In the genomic region with DNA sequence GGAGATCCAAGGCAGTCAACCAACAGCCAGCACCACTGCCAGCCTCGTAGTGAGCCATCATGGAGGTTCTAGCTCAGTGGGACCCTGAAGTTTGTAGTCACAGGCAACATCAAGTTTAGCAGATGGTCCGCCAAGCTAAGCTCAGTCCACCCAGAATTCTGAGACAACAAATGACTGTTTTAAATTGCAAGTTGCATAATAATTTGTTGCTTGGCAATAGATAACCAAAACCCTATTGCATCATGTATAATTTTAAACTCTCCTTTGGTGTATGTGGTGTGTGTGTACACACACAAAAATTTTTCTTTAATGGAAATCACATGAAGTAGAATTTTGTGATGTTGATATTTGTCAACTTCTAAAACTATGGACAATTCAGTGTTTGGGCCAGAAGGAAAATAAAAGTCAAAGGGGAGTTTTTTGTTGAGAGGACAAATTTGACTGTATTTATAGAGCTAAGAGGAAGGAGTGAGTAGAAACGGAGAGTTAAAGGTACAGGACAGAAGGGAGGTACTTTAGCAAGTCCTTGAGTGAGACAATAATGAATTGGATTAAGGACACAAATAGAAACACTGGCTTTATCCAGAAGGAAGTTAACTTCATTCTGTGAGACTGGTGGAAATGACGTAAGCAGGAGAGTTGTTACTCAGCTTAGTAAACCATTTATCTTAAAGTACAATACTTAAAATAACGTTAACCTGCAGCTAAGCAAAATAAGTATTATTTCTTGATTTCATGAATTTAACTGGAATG, we compare ENCODE assay signal across 15 cellular contexts.
DNase-seq lines count a peak whose midpoint lies in the region; ATAC-seq and FAIRE-seq lines count a peak whose summit lies in the region.
"Had no signal": no experiment of that assay in that cellular context is flagged by ENCODE, and none has a peak within 500 bp of the region (broad histone marks: within the 10 kb centered on the region; RNA-seq: fewer than 3 reads in every experiment).

No MANE protein-coding gene starts in this region.

- H3K4me2 ChIP-seq in mesendoderm (ENCODE audit: low read length): no peak overlapping the region
- H3K4me2 ChIP-seq: GM23338 had no signal

- H3K27me3 Mint-ChIP-seq in naive thymus-derived CD4-positive, alpha-beta T cell: no peaks in the 10 kb centered on the region
- H3K27me3 Mint-ChIP-seq: activated naive CD8-positive, alpha-beta T cell had no signal

- no peak overlapping the region for H3K4ac ChIP-seq in mesendoderm (ENCODE audit: low read depth, low read length)

- H3K79me1 ChIP-seq in mesendoderm (ENCODE audit: low read length): no peaks in the 10 kb centered on the region

- no peaks in the 10 kb centered on the region for H3K79me2 ChIP-seq in mesendoderm (ENCODE audit: control insufficient read depth, insufficient read depth, low read length)

- H3K27ac ChIP-seq in esophagus (ENCODE audit: low read depth in 2 of 2, low read length in 1 of 2) (peak overlapping the region; percentile 28 to 94), mesendoderm (ENCODE audit: low read depth, low read length) (no peak overlapping the region)
- no peak overlapping the region for H3K27ac ChIP-seq in naive thymus-derived CD4-positive, alpha-beta T cell (ENCODE audit: low read depth, low read length)
- H3K27ac ChIP-seq: transverse colon had no signal

- intact Hi-C loops in naive thymus-derived CD4-positive, alpha-beta T cell (cut with micrococcal nuclease): no loop called here

- H3K27me3 ChIP-seq in esophagus (ENCODE audit: control insufficient read depth in 1 of 2, insufficient read depth in 2 of 2, low read length in 2 of 2) (no peaks in the 10 kb centered on the region), mesendoderm (ENCODE audit: insufficient read depth, low read length, poor library complexity) (no peaks in the 10 kb centered on the region)
- no peaks in the 10 kb centered on the region for H3K27me3 ChIP-seq in naive thymus-derived CD4-positive, alpha-beta T cell (ENCODE audit: control insufficient read depth in 2 of 2, insufficient read depth in 2 of 2, low read length in 2 of 2)
- H3K27me3 ChIP-seq: Peyer's patch, transverse colon had no signal

- H3K4me1 Mint-ChIP-seq in naive thymus-derived CD4-positive, alpha-beta T cell: peaks cover 0 to 7% (median 5%) of the 10 kb centered on the region in 7 donors

- no peak overlapping the region for H3K27ac Mint-ChIP-seq in naive thymus-derived CD4-positive, alpha-beta T cell
- H3K27ac Mint-ChIP-seq: activated naive CD8-positive, alpha-beta T cell; GM23338 had no signal

- H2AK5ac ChIP-seq in mesendoderm (ENCODE audit: low read length): no peak overlapping the region

- H3K36me3 ChIP-seq in esophagus (ENCODE audit: control insufficient read depth in 2 of 2, insufficient read depth in 2 of 2, low read length in 1 of 2) (peaks cover 0 to 4% of the 10 kb centered on the region in 2 donors), mesendoderm (ENCODE audit: control insufficient read depth, insufficient read depth, low read length) (no peaks in the 10 kb centered on the region)
- no peaks in the 10 kb centered on the region for H3K36me3 ChIP-seq in naive thymus-derived CD4-positive, alpha-beta T cell (ENCODE audit: control insufficient read depth in 2 of 3, insufficient read depth in 3 of 3, low read length in 3 of 3)
- H3K36me3 ChIP-seq: transverse colon had no signal

- H4K8ac ChIP-seq in mesendoderm (ENCODE audit: low read depth, low read length): no peak overlapping the region

- H3K9ac ChIP-seq in mesendoderm (ENCODE audit: low read length): no peak overlapping the region

- H3K9me3 ChIP-seq in esophagus (ENCODE audit: control insufficient read depth in 2 of 2, insufficient read depth in 1 of 2, low read depth in 1 of 2, low read length in 1 of 2): no peaks in the 10 kb centered on the region
- H3K9me3 ChIP-seq in naive thymus-derived CD4-positive, alpha-beta T cell (ENCODE audit: control insufficient read depth in 2 of 3, low read length in 3 of 3): no peaks in the 10 kb centered on the region
- H3K9me3 ChIP-seq: Peyer's patch, transverse colon had no signal

- peak; percentile 16 for DNase-seq in EL
- DNase-seq in RCC 7860 (ENCODE audit: low spot score): peak; percentile 31
- DNase-seq in naive thymus-derived CD4-positive, alpha-beta T cell: no peak
- DNase-seq in stimulated activated naive CD4-positive, alpha-beta T cell (lab: John Stamatoyannopoulos, UW): no peak
- DNase-seq in NCI-H2196 treated with DMSO at 0.1 percent for 48 hours (lab: John Stamatoyannopoulos, UW; ENCODE audit: unreplicated experiment): no peak
- DNase-seq in NCI-H1105 (lab: John Stamatoyannopoulos, UW): no peak
- DNase-seq in mesendoderm: no peak
- DNase-seq: activated CD4-positive, alpha-beta T cell treated with anti-CD3 and anti-CD28 coated beads for 4 hours; MM.1S; Peyer's patch; stimulated activated CD4-positive, alpha-beta T cell treated with anti-CD3 and anti-CD28 coated beads, Interleukin-4, amount 100 ng/mL, for 24 hours; transverse colon had no signal

- no peak overlapping the region for H4K5ac ChIP-seq in mesendoderm (ENCODE audit: low read length)

- CTCF ChIA-PET in naive thymus-derived CD4-positive, alpha-beta T cell (lab: Charles Lee): interaction anchor here (0.7 to 0.9 kb wide), 2 partner anchors 41 to 176 kb away, joined by 3 to 6 read pairs; no protein-coding TSS in a partner anchor

- no peak overlapping the region for H2BK120ac ChIP-seq in mesendoderm (ENCODE audit: low read depth, low read length)

- H3K23ac ChIP-seq in mesendoderm (ENCODE audit: low read length): no peak overlapping the region

- H3K4me3 ChIP-seq in esophagus (ENCODE audit: low read depth in 1 of 2, low read length in 2 of 2): no peak overlapping the region
- H3K4me3 ChIP-seq in naive thymus-derived CD4-positive, alpha-beta T cell (ENCODE audit: low read length): no peak overlapping the region
- H3K4me3 ChIP-seq in mesendoderm (ENCODE audit: low read length): no peak overlapping the region
- H3K4me3 ChIP-seq: GM23338, Peyer's patch, transverse colon had no signal

- no peak overlapping the region for H3K4me3 Mint-ChIP-seq in naive thymus-derived CD4-positive, alpha-beta T cell
- H3K4me3 Mint-ChIP-seq: activated naive CD8-positive, alpha-beta T cell; GM23338 had no signal

- FAIRE-seq in RCC 7860 (lab: Jason Lieb, UNC): no peak

- H3K4me1 ChIP-seq in esophagus (ENCODE audit: control insufficient read depth in 2 of 2, insufficient read depth in 2 of 2, low read length in 1 of 2): peaks cover 0 to 4% of the 10 kb centered on the region in 2 donors
- H3K4me1 ChIP-seq in naive thymus-derived CD4-positive, alpha-beta T cell (ENCODE audit: control insufficient read depth in 2 of 2, insufficient read depth in 2 of 2, low read length in 2 of 2): no peaks in the 10 kb centered on the region
- H3K4me1 ChIP-seq in mesendoderm (ENCODE audit: control insufficient read depth, low read depth, low read length): no peaks in the 10 kb centered on the region
- H3K4me1 ChIP-seq: Peyer's patch had no signal

- no peak overlapping the region for H2BK15ac ChIP-seq in mesendoderm (replicated peaks; ENCODE audit: low read depth)

- no peak overlapping the region for H3K56ac ChIP-seq in mesendoderm (ENCODE audit: low read length)

- no peaks in the 10 kb centered on the region for H3K9me3 Mint-ChIP-seq in naive thymus-derived CD4-positive, alpha-beta T cell
- H3K9me3 Mint-ChIP-seq: GM23338 had no signal

- H3K36me3 Mint-ChIP-seq in naive thymus-derived CD4-positive, alpha-beta T cell: peaks cover 0 to 17% (median 5%) of the 10 kb centered on the region in 5 donors

- H2BK5ac ChIP-seq in mesendoderm (ENCODE audit: low read length): no peak overlapping the region

- ATAC-seq in naive thymus-derived CD4-positive, alpha-beta T cell: peak; percentile 66
- ATAC-seq: GM23338 had no signal

- POLR2A ChIA-PET in naive thymus-derived CD4-positive, alpha-beta T cell (lab: Charles Lee): interaction anchor here (1.1 kb wide), 1 partner anchor 9 kb away, joined by 3 read pairs; no protein-coding TSS in a partner anchor

- WGBS in esophagus, 2 donors: 64 to 68% methylated on average over 5 of the region's 5 CpGs
- no CpG with 5 or more reads among the region's 5 CpGs for WGBS in mesendoderm (ENCODE audit: extremely low coverage, insufficient coverage, low lambda C conversion rate)

- H3K18ac ChIP-seq in mesendoderm (ENCODE audit: low read length): no peak overlapping the region

Comparison
In these comparisons a context has a peak if more than half of its experiments do, and no peak if none do; other contexts are left out.
1. DNase-seq: peak in EL (single experiment) and RCC 7860 (single experiment); none in naive thymus-derived CD4-positive, alpha-beta T cell (0 of 9), stimulated activated naive CD4-positive, alpha-beta T cell (0 of 6), NCI-H2196 treated with DMSO at 0.1 percent for 48 hours (single experiment), NCI-H1105 (single experiment) and mesendoderm (single experiment).
2. H3K27ac ChIP-seq: peak in esophagus (2 of 2); none in naive thymus-derived CD4-positive, alpha-beta T cell (single experiment) and mesendoderm (single experiment).